ENCODE assay signal across 9 cellular contexts in genomic region chr12:115354007-115354452, GRCh38.
DNase-seq lines count a peak whose midpoint lies in the region; ATAC-seq, FAIRE-seq and TF ChIP-seq lines count a peak whose summit lies in the region.
"Had no signal": no experiment of that assay in that cellular context is flagged by ENCODE, and none has a peak within 500 bp of the region (broad histone marks: within the 10 kb centered on the region; RNA-seq: fewer than 3 reads in every experiment).

No MANE protein-coding gene starts in this region.

- H3K9me3 ChIP-seq in skeletal muscle tissue (ENCODE audit: control insufficient read depth in 3 of 3, low read length in 3 of 3): no peaks in the 10 kb centered on the region
- no peaks in the 10 kb centered on the region for H3K9me3 ChIP-seq in T-helper 17 cell (ENCODE audit: control insufficient read depth, low read length, poor library complexity, severe bottlenecking)

- H3K36me3 Mint-ChIP-seq in T-helper 2 cell treated with Interferon-gamma antibody and Interleukin-4, amounts not matched to agents 5 μg/mL and 100 μg/mL, for 36 hours (ENCODE audit: low read depth): no peaks in the 10 kb centered on the region
- H3K36me3 Mint-ChIP-seq in T-helper 17 cell (ENCODE audit: low read depth): no peaks in the 10 kb centered on the region
- H3K36me3 Mint-ChIP-seq: naive B cell had no signal

- DNase-seq in T-helper 2 cell treated with Interferon-gamma antibody and Interleukin-4, amounts not matched to agents 5 μg/mL and 100 μg/mL, for 36 hours (ENCODE audit: low spot score): no peak
- DNase-seq in glomerular endothelial cell (ENCODE audit: extremely low read depth, low read depth, low spot score) (peak; percentile 22), NCI-H2081 treated with DMSO at 0.1 percent for 48 hours (lab: John Stamatoyannopoulos, UW) (no peak), T-helper 17 cell (no peak), GM12891 (ENCODE audit: insufficient read length, low spot score) (no peak)
- DNase-seq: naive B cell had no signal

- peak overlapping the region; percentile 8 for H3K4me3 Mint-ChIP-seq in T-helper 2 cell treated with Interferon-gamma antibody and Interleukin-4, amounts not matched to agents 5 μg/mL and 100 μg/mL, for 36 hours
- H3K4me3 Mint-ChIP-seq in T-helper 17 cell: no peak overlapping the region

- no peaks in the 10 kb centered on the region for H3K27me3 ChIP-seq in skeletal muscle tissue (ENCODE audit: control insufficient read depth in 3 of 3, insufficient read depth in 3 of 3, low read length in 3 of 3)

- FAIRE-seq in GM12891 (lab: Jason Lieb, UNC): no peak

- no peaks in the 10 kb centered on the region for H3K4me1 Mint-ChIP-seq in T-helper 2 cell treated with Interferon-gamma antibody and Interleukin-4, amounts not matched to agents 5 μg/mL and 100 μg/mL, for 36 hours (ENCODE audit: low read depth)
- no peaks in the 10 kb centered on the region for H3K4me1 Mint-ChIP-seq in T-helper 17 cell

- peaks cover 0 to 8% (median 2%) of the 10 kb centered on the region in 3 donors for H3K4me1 ChIP-seq in skeletal muscle tissue (ENCODE audit: control insufficient read depth in 3 of 3, insufficient read depth in 3 of 3, low read length in 3 of 3)

- H3K27ac ChIP-seq in skeletal muscle tissue (ENCODE audit: low read depth, low read length): peak overlapping the region; percentile 77
- H3K27ac ChIP-seq: SK-N-MC had no signal

- no peaks in the 10 kb centered on the region for H3K36me3 ChIP-seq in skeletal muscle tissue (ENCODE audit: control insufficient read depth in 3 of 3, insufficient read depth in 3 of 3, low read length in 3 of 3)

- ATAC-seq in HG02798 (IDR thresholded peaks at IDR 0.05; ENCODE audit: poor library complexity, unreplicated experiment) (peak; percentile 50), T-helper 17 cell (no peak)

- H3K9ac ChIP-seq in skeletal muscle tissue (ENCODE audit: low read depth in 1 of 3, low read length in 3 of 3): peak overlapping the region; percentile 47 to 69 (median 53)

- H3K27ac Mint-ChIP-seq in T-helper 2 cell treated with Interferon-gamma antibody and Interleukin-4, amounts not matched to agents 5 μg/mL and 100 μg/mL, for 36 hours: peak overlapping the region; percentile 13
- no peak overlapping the region for H3K27ac Mint-ChIP-seq in T-helper 17 cell

- H3K4me3 ChIP-seq in skeletal muscle tissue (ENCODE audit: low read length in 3 of 3): peak overlapping the region; percentile 22 to 60 (median 44)
- H3K4me3 ChIP-seq: SK-N-MC had no signal

- no peaks in the 10 kb centered on the region for H3K9me3 Mint-ChIP-seq in T-helper 2 cell treated with Interferon-gamma antibody and Interleukin-4, amounts not matched to agents 5 μg/mL and 100 μg/mL, for 36 hours

- no peaks in the 10 kb centered on the region for H3K27me3 Mint-ChIP-seq in T-helper 2 cell treated with Interferon-gamma antibody and Interleukin-4, amounts not matched to agents 5 μg/mL and 100 μg/mL, for 36 hours (ENCODE audit: low read depth)
- no peaks in the 10 kb centered on the region for H3K27me3 Mint-ChIP-seq in T-helper 17 cell

- TF ChIP-seq POLR2A in GM12891 (IDR thresholded peaks at IDR 0.05; ENCODE audit: low read depth, low read length): no peak

TF ChIP-seq in GM12891, 5 proteins besides CTCF, POLR2A, EP300 and RAD21:
- TF ChIP-seq POU2F2 (IDR thresholded peaks at IDR 0.05; ENCODE audit: low read depth, low read length) (no peak), SPI1 (IDR thresholded peaks at IDR 0.05; ENCODE audit: low read depth, low read length) (no peak), PAX5 (IDR thresholded peaks at IDR 0.05; ENCODE audit: insufficient read depth, low read length, severe bottlenecking) (no peak), POLR2AphosphoS5 (IDR thresholded peaks at IDR 0.05; ENCODE audit: low read depth, low read length) (no peak), TAF1 (IDR thresholded peaks at IDR 0.05; ENCODE audit: low read depth, low read length) (no peak)
TF ChIP-seq in GM12891: peak in this region for 0.
